In genomic region chr14:101889898-101890297, GRCh38 we compare ENCODE assay signal across 10 cellular contexts.
DNase-seq lines count a peak whose midpoint lies in the region; ATAC-seq and TF ChIP-seq lines count a peak whose summit lies in the region.
"Had no signal": no experiment of that assay in that cellular context is flagged by ENCODE, and none has a peak within 500 bp of the region (broad histone marks: within the 10 kb centered on the region; RNA-seq: fewer than 3 reads in every experiment).

No MANE protein-coding gene starts in this region.

- H3K27me3 ChIP-seq in BJ (ENCODE audit: control insufficient read depth, insufficient read depth, low read length) = no peaks in the 10 kb centered on the region
- no peaks in the 10 kb centered on the region for H3K27me3 ChIP-seq in aorta (ENCODE audit: control insufficient read depth in 1 of 2, insufficient read depth in 2 of 2, low read length in 1 of 2)
- H3K27me3 ChIP-seq in H9 (ENCODE audit: insufficient read depth, low read length) = no peaks in the 10 kb centered on the region

- H3K4me3 Mint-ChIP-seq in activated naive CD8-positive, alpha-beta T cell treated with anti-CD3 and anti-CD28 coated beads, Interleukin-2, amount 50 U/mL, for 24 hours = no peak overlapping the region
- no peak overlapping the region for H3K4me3 Mint-ChIP-seq in H9
- H3K4me3 Mint-ChIP-seq: activated CD4-positive, alpha-beta T cell treated with anti-CD3 and anti-CD28 coated beads, Interleukin-2, amount 10 ng/mL, durations not matched to agents 7 days and 5 days had no signal

- no peak overlapping the region for H2BK5ac ChIP-seq in H9 (ENCODE audit: insufficient read length, low read length)

- H3K9ac ChIP-seq in H9 (ENCODE audit: extremely low read depth, insufficient read length, low read length) = no peak overlapping the region

- no peak overlapping the region for H2BK120ac ChIP-seq in H9 (ENCODE audit: low read depth, low read length, poor library complexity, severe bottlenecking)

- H3K36me3 Mint-ChIP-seq in activated naive CD8-positive, alpha-beta T cell treated with anti-CD3 and anti-CD28 coated beads, Interleukin-2, amount 50 U/mL, for 24 hours (ENCODE audit: low read depth) = peaks cover 23% of the 10 kb centered on the region
- peaks cover 13 to 35% (median 34%) of the 10 kb centered on the region in 3 experiments; a peak in 6 of 7 replicates for H3K36me3 Mint-ChIP-seq in H9 (ENCODE audit: insufficient read depth in 1 of 3, low read depth in 3 of 3)

- no peak overlapping the region for H4K91ac ChIP-seq in H9 (ENCODE audit: insufficient read length, low read depth, low read length)

- H3K79me2 ChIP-seq in H9 (ENCODE audit: insufficient read depth, low read length) = no peaks in the 10 kb centered on the region

- H4K5ac ChIP-seq in H9 (ENCODE audit: insufficient read length, low read depth, low read length) = no peak overlapping the region

- no peak overlapping the region for H2BK12ac ChIP-seq in H9 (ENCODE audit: insufficient read length, low read depth, low read length)

- no peak overlapping the region for H2BK20ac ChIP-seq in H9 (ENCODE audit: low read depth, low read length, poor library complexity, severe bottlenecking)

- no peak overlapping the region for H3K18ac ChIP-seq in H9 (ENCODE audit: insufficient read length, low read depth, low read length)

- CTCF ChIA-PET in BJ (lab: Yijun Ruan, JAX) = interaction anchor here (0.6 to 1.4 kb wide), 2 partner anchors 119 to 182 kb away, joined by 3 to 7 read pairs; no protein-coding TSS in a partner anchor

- ATAC-seq in activated naive CD8-positive, alpha-beta T cell treated with anti-CD3 and anti-CD28 coated beads, Interleukin-2, amount 50 U/mL, for 24 hours = no peak
- no peak for ATAC-seq in aorta (ENCODE audit: low FRiP score)

- H3K9me3 Mint-ChIP-seq in activated naive CD8-positive, alpha-beta T cell treated with anti-CD3 and anti-CD28 coated beads, Interleukin-2, amount 50 U/mL, for 24 hours = no peaks in the 10 kb centered on the region
- no peaks in the 10 kb centered on the region; a peak in 1 of 5 replicates for H3K9me3 Mint-ChIP-seq in H9
- H3K9me3 Mint-ChIP-seq: activated CD4-positive, alpha-beta T cell treated with anti-CD3 and anti-CD28 coated beads, Interleukin-2, amount 10 ng/mL, durations not matched to agents 7 days and 5 days had no signal

- H3K14ac ChIP-seq in H9 (ENCODE audit: insufficient read depth, low read length) = no peak overlapping the region

- H4K20me1 ChIP-seq in H9 (ENCODE audit: control insufficient read depth, insufficient read depth, insufficient read length) = no peaks in the 10 kb centered on the region

- H3K27ac ChIP-seq in aorta (ENCODE audit: low read depth in 1 of 2, low read length in 2 of 2) = no peak overlapping the region
- H3K27ac ChIP-seq in H9 (ENCODE audit: insufficient read length, low read depth, low read length) = no peak overlapping the region

- no peaks in the 10 kb centered on the region for H3K27me3 Mint-ChIP-seq in activated naive CD8-positive, alpha-beta T cell treated with anti-CD3 and anti-CD28 coated beads, Interleukin-2, amount 50 U/mL, for 24 hours
- H3K27me3 Mint-ChIP-seq in H9 (ENCODE audit: low read depth) = no peaks in the 10 kb centered on the region
- H3K27me3 Mint-ChIP-seq: activated CD4-positive, alpha-beta T cell treated with anti-CD3 and anti-CD28 coated beads, Interleukin-2, amount 10 ng/mL, durations not matched to agents 7 days and 5 days had no signal

- H3K9me3 ChIP-seq in aorta (ENCODE audit: control insufficient read depth, low read length) (no peaks in the 10 kb centered on the region), H9 (ENCODE audit: control insufficient read depth, low read depth, low read length) (no peaks in the 10 kb centered on the region)

- POLR2A ChIA-PET in BJ (lab: Charles Lee) = no interaction called here

- no peak overlapping the region for H3K4ac ChIP-seq in H9 (ENCODE audit: low read depth, low read length)

- 76 to 80% methylated on average over 7 of the region's 7 CpGs for WGBS in aorta, 2 donors
- no CpG with 5 or more reads among the region's 7 CpGs for WGBS in H9 (ENCODE audit: extremely low coverage, insufficient read length, low lambda C conversion rate)

- H3K36me3 ChIP-seq in BJ (ENCODE audit: control insufficient read depth, insufficient read depth, low read length) (peaks cover 17% of the 10 kb centered on the region), aorta (ENCODE audit: control insufficient read depth in 1 of 2, insufficient read depth in 2 of 2, low read length in 1 of 2) (peaks cover 0 to 6% of the 10 kb centered on the region in 2 donors)

- H4K8ac ChIP-seq in H9 (replicated peaks; ENCODE audit: insufficient read length, low read depth, low read length) = no peak overlapping the region

- no peaks in the 10 kb centered on the region for H3K79me1 ChIP-seq in H9 (ENCODE audit: insufficient read depth, low read depth, low read length, poor library complexity, severe bottlenecking)

- H2BK15ac ChIP-seq in H9 (ENCODE audit: low read depth, low read length) = no peak overlapping the region

- no peak overlapping the region for H2AK5ac ChIP-seq in H9 (ENCODE audit: insufficient read length, low read length)

- no peaks in the 10 kb centered on the region for H3K4me1 Mint-ChIP-seq in activated naive CD8-positive, alpha-beta T cell treated with anti-CD3 and anti-CD28 coated beads, Interleukin-2, amount 50 U/mL, for 24 hours
- no peaks in the 10 kb centered on the region for H3K4me1 Mint-ChIP-seq in H9
- H3K4me1 Mint-ChIP-seq: activated CD4-positive, alpha-beta T cell treated with anti-CD3 and anti-CD28 coated beads, Interleukin-2, amount 10 ng/mL, durations not matched to agents 7 days and 5 days had no signal

- H2AFZ ChIP-seq in H9 (ENCODE audit: low read length) = no peak overlapping the region

- H3K4me1 ChIP-seq in aorta (ENCODE audit: control insufficient read depth in 1 of 2, insufficient read depth in 2 of 2, low read length in 2 of 2) (no peaks in the 10 kb centered on the region), H9 (ENCODE audit: insufficient read depth, low read length) (no peaks in the 10 kb centered on the region)

- H3K27ac Mint-ChIP-seq in activated naive CD8-positive, alpha-beta T cell treated with anti-CD3 and anti-CD28 coated beads, Interleukin-2, amount 50 U/mL, for 24 hours = peak overlapping the region; percentile 16
- H3K27ac Mint-ChIP-seq in H9 = peak overlapping the region in 1 of 3 experiments; percentile 25; a peak in 1 of 7 replicates
- H3K27ac Mint-ChIP-seq: activated CD4-positive, alpha-beta T cell treated with anti-CD3 and anti-CD28 coated beads, Interleukin-2, amount 10 ng/mL, durations not matched to agents 7 days and 5 days had no signal

- intact Hi-C loops in aorta (cut with DNase I) = no loop called here

- no peak overlapping the region for H3K56ac ChIP-seq in H9 (ENCODE audit: insufficient read length, low read depth, low read length)

- H3K4me3 ChIP-seq in BJ (ENCODE audit: low read depth, low read length) (no peak overlapping the region), aorta (ENCODE audit: low read length in 2 of 2) (no peak overlapping the region)

- no peak overlapping the region for H3T11ph ChIP-seq in H9 (ENCODE audit: low read length)

- H3K23me2 ChIP-seq in H9 (ENCODE audit: insufficient read length, low read depth, low read length, poor library complexity, severe bottlenecking) = no peaks in the 10 kb centered on the region

- DNase-seq in BJ (ENCODE audit: low read depth) = peak; percentile 13
- peak; percentile 2 for DNase-seq in GM20000 (ENCODE audit: low spot score)
- no peak for DNase-seq in activated naive CD8-positive, alpha-beta T cell treated with anti-CD3 and anti-CD28 coated beads, Interleukin-2, amount 50 U/mL, for 24 hours
- peak; percentile 11 for DNase-seq in iris pigment epithelial cell (ENCODE audit: low read depth)
- no peak for DNase-seq in aorta
- no peak for DNase-seq in activated gamma-delta T cell treated with Interleukin-2 at 50 U/mL for 16 hours
- DNase-seq in H9 = no peak
- DNase-seq in hepatic stellate cell (ENCODE audit: low spot score) = no peak
- DNase-seq: activated CD4-positive, alpha-beta T cell treated with anti-CD3 and anti-CD28 coated beads, Interleukin-2, amount 10 ng/mL, durations not matched to agents 7 days and 5 days; stimulated activated CD4-positive, alpha-beta T cell treated with anti-CD3 and anti-CD28 coated beads, Interleukin-15, amount 100 ng/mL, for 24 hours had no signal

- H3K4me2 ChIP-seq in H9 (ENCODE audit: insufficient read depth, insufficient read length, low read length) = no peak overlapping the region

- TF ChIP-seq CTCF in BJ (IDR thresholded peaks at IDR 0.05; ENCODE audit: insufficient read depth, low read depth, low read length) (peak; percentile 28; the same call in 1 of the 2 replicates), GM20000 (IDR thresholded peaks at IDR 0.05; ENCODE audit: extremely low read depth, missing control alignments) (no peak), H9 (conservative IDR thresholded peaks at IDR 0.05) (no peak)

- H3K23ac ChIP-seq in H9 (ENCODE audit: insufficient read length, low read depth, low read length) = no peak overlapping the region

Comparison
In these comparisons a context has a peak if more than half of its experiments do, and no peak if none do; other contexts are left out.
1. DNase-seq: peak in BJ (single experiment), GM20000 (single experiment) and iris pigment epithelial cell (single experiment); none in activated naive CD8-positive, alpha-beta T cell treated with anti-CD3 and anti-CD28 coated beads, Interleukin-2, amount 50 U/mL, for 24 hours (single experiment), aorta (0 of 2), activated gamma-delta T cell treated with Interleukin-2 at 50 U/mL for 16 hours (single experiment), H9 (single experiment) and hepatic stellate cell (single experiment).